ENCODE assay signal across 15 cellular contexts in the genomic region with DNA sequence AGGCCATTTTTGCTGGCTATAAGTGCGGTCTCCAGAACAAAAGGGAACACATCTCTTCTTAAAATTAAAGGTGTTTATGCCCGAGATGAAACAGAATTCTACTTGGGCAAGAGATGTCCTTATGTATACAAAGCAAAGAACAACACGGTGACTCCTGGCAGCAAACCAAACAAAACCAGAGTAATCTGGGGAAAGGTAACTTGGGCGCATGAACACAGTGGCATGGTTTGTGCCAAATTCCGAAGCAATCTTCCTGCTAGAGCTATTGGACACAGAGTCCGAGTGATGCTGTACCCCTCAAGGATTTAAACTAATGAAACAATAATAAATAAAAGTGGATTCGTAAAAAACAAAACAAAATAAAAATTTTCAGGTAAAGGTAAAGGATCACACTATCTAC. TPM values are rescaled to one million over a fixed set of nuclear protein-coding genes. Genes with fewer than 3 reads are reported as not detected.
DNase-seq lines count a peak whose midpoint lies in the region; ATAC-seq and TF ChIP-seq lines count a peak whose summit lies in the region.
"Had no signal": no experiment of that assay in that cellular context is flagged by ENCODE, and none has a peak within 500 bp of the region (broad histone marks: within the 10 kb centered on the region; RNA-seq: fewer than 3 reads in every experiment).

No MANE protein-coding gene starts in this region.

- intact Hi-C loops in Right ventricle myocardium inferior (cut with DNase I) (no loop called here), right cardiac atrium (cut with DNase I) (no loop called here), Caco-2 (cut with micrococcal nuclease; ENCODE audit: unreplicated experiment) (no loop called here), left colon (cut with DNase I, micrococcal nuclease) (no loop called here)

- H3K4me3 Mint-ChIP-seq in Caco-2 (ENCODE audit: unreplicated experiment) (no peak overlapping the region), progenitor cell of endocrine pancreas (ENCODE audit: low read depth) (no peak overlapping the region)
- H3K4me3 Mint-ChIP-seq: CD4-positive, CD25-positive, alpha-beta regulatory T cell; H9 had no signal

- TF ChIP-seq CTCF in Caco-2 (IDR thresholded peaks at IDR 0.05; ENCODE audit: insufficient read depth in 1 of 2, low read depth in 1 of 2, low read length in 1 of 2, severe bottlenecking in 1 of 2, unreplicated experiment in 1 of 2) (no peak), progenitor cell of endocrine pancreas (IDR thresholded peaks at IDR 0.05; ENCODE audit: unreplicated experiment) (no peak)

- ATAC-seq in Right ventricle myocardium inferior (peak; percentile 54), right cardiac atrium (no peak), left colon (peak; percentile 39), HG03095 (IDR thresholded peaks at IDR 0.05; ENCODE audit: unreplicated experiment) (no peak), GM18861 (IDR thresholded peaks at IDR 0.05; ENCODE audit: unreplicated experiment) (no peak)

- 76% methylated on average over 7 of the region's 7 CpGs for WGBS in right cardiac atrium

- no peak overlapping the region for H3K4me3 ChIP-seq in right cardiac atrium (ENCODE audit: low read length)
- no peak overlapping the region for H3K4me3 ChIP-seq in Caco-2 (ENCODE audit: low read depth, low read length)
- H3K4me3 ChIP-seq: BLaER1 had no signal

- H3K9me3 Mint-ChIP-seq in Caco-2 (ENCODE audit: unreplicated experiment) (no peaks in the 10 kb centered on the region), progenitor cell of endocrine pancreas (ENCODE audit: low read depth) (peaks cover 3% of the 10 kb centered on the region)
- H3K9me3 Mint-ChIP-seq: H9 had no signal

- H3K27me3 Mint-ChIP-seq in Caco-2 (ENCODE audit: insufficient read depth, unreplicated experiment) (no peaks in the 10 kb centered on the region), progenitor cell of endocrine pancreas (no peaks in the 10 kb centered on the region)
- H3K27me3 Mint-ChIP-seq: CD4-positive, CD25-positive, alpha-beta regulatory T cell had no signal

- H3K4me1 ChIP-seq in right cardiac atrium (ENCODE audit: control insufficient read depth, insufficient read depth, low read length): no peaks in the 10 kb centered on the region
- peaks cover 42% of the 10 kb centered on the region for H3K4me1 ChIP-seq in Caco-2
- H3K4me1 ChIP-seq: BLaER1 had no signal

- H3K27ac Mint-ChIP-seq in Caco-2 (ENCODE audit: unreplicated experiment) (peak overlapping the region; percentile 51), progenitor cell of endocrine pancreas (peak overlapping the region; percentile 6)
- H3K27ac Mint-ChIP-seq: CD4-positive, CD25-positive, alpha-beta regulatory T cell had no signal

- CTCF ChIA-PET in Caco-2 (lab: Charles Lee): no interaction called here

- H3K36me3 ChIP-seq in Caco-2 (ENCODE audit: control insufficient read depth, insufficient read depth, low read length): no peaks in the 10 kb centered on the region; the same call in 1 of the 2 replicates
- H3K36me3 ChIP-seq: BLaER1 had no signal

- H3K9me3 ChIP-seq in right cardiac atrium (ENCODE audit: control insufficient read depth, low read length) (no peaks in the 10 kb centered on the region), Caco-2 (no peaks in the 10 kb centered on the region)
- H3K9me3 ChIP-seq: BLaER1 had no signal

- H3K36me3 Mint-ChIP-seq in Caco-2 (ENCODE audit: insufficient read depth, unreplicated experiment) (peaks cover 100% of the 10 kb centered on the region), progenitor cell of endocrine pancreas (ENCODE audit: insufficient read depth) (peaks cover 55% of the 10 kb centered on the region)
- H3K36me3 Mint-ChIP-seq: CD4-positive, CD25-positive, alpha-beta regulatory T cell had no signal

- H3K27me3 ChIP-seq in right cardiac atrium (ENCODE audit: control insufficient read depth, insufficient read depth): no peaks in the 10 kb centered on the region
- no peaks in the 10 kb centered on the region for H3K27me3 ChIP-seq in Caco-2 (replicated peaks; ENCODE audit: control insufficient read depth, insufficient read depth, low read length)
- H3K27me3 ChIP-seq: BLaER1 had no signal

- POLR2A ChIA-PET in Caco-2 (lab: Charles Lee): no interaction called here

- no TSS peak for BruUV-seq in Caco-2 (replicated peaks; lab: Mats Ljungman, UMichigan)

- no peak overlapping the region for H3K27ac ChIP-seq in right cardiac atrium (ENCODE audit: low read length)
- H3K27ac ChIP-seq: 22Rv1, BLaER1 had no signal

- peaks cover 38% of the 10 kb centered on the region for H3K4me1 Mint-ChIP-seq in Caco-2 (ENCODE audit: low read depth, unreplicated experiment)
- H3K4me1 Mint-ChIP-seq in progenitor cell of endocrine pancreas (ENCODE audit: low read depth): peaks cover 24% of the 10 kb centered on the region
- H3K4me1 Mint-ChIP-seq: CD4-positive, CD25-positive, alpha-beta regulatory T cell had no signal

- no peak for DNase-seq in Right ventricle myocardium inferior (ENCODE audit: missing footprints)
- no peak for DNase-seq in right cardiac atrium
- no peak for DNase-seq in Caco-2
- DNase-seq in left colon: no peak
- no peak for DNase-seq in progenitor cell of endocrine pancreas (ENCODE audit: low spot score, unreplicated experiment)
- no peak for DNase-seq in CD1c-positive myeloid dendritic cell (ENCODE audit: extremely low spot score)
- DNase-seq: Calu3; CD4-positive, CD25-positive, alpha-beta regulatory T cell; DMS 273 treated with DMSO at 0.1 percent for 48 hours; GOT3; H9 had no signal

RNA-seq across cellular contexts. Expression of a gene that starts 33.4 kb away (rescaled TPM):
- total RNA-seq in Right ventricle myocardium inferior: 378 TPM
- 100 to 1,000 TPM; 147 to 374 (median 229) TPM for total RNA-seq in right cardiac atrium
- 84.6 TPM for polyA plus RNA-seq in right cardiac atrium
- 249 and 275 TPM in 2 replicates for total RNA-seq in Caco-2 (2022)
- total RNA-seq in left colon: 100 to 1,000 TPM; 117 to 175 TPM
- 102 and 103 TPM in 2 replicates for total RNA-seq in progenitor cell of endocrine pancreas

Comparison
In these comparisons a context has a peak if more than half of its experiments do, and no peak if none do; other contexts are left out.
1. ATAC-seq: peak in Right ventricle myocardium inferior (single experiment) and left colon (single experiment); none in right cardiac atrium (0 of 2), HG03095 (single experiment) and GM18861 (single experiment).